Comparison of ENCODE assay signal across 16 cellular contexts in the genomic region with DNA sequence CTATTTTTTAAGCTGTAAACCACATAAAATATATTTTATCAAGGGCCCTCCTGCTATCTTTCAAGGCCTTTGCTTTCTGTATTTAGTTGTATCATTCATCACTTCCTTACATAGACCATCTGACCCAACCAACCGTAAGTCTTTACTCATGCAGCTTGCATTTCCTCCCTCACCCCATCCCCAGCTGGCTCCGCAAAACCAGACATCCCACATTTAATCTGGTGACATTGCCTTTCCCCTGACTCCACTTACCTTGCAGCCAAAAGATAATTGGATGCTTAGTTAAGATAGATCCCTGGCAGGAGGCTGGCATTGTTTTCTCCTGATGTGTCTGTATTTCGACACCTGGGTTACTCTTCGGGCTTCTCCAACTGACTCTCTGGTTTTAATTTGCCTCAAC.
DNase-seq lines count a peak whose midpoint lies in the region; ATAC-seq and TF ChIP-seq lines count a peak whose summit lies in the region.
"Had no signal": no experiment of that assay in that cellular context is flagged by ENCODE, and none has a peak within 500 bp of the region (broad histone marks: within the 10 kb centered on the region; RNA-seq: fewer than 3 reads in every experiment).

No MANE protein-coding gene starts in this region.

- no peak overlapping the region for H3K27ac Mint-ChIP-seq in GM23338
- H3K27ac Mint-ChIP-seq: B cell; CD8-positive, alpha-beta T cell had no signal

- peaks cover 2% of the 10 kb centered on the region for H3K27me3 Mint-ChIP-seq in GM23338 (ENCODE audit: insufficient read depth, low read depth, poor library complexity)
- H3K27me3 Mint-ChIP-seq: B cell had no signal

- no peaks in the 10 kb centered on the region for H3K36me3 ChIP-seq in GM23338 (ENCODE audit: insufficient read depth)

- H3K9me3 Mint-ChIP-seq in GM23338 = peaks cover 3% of the 10 kb centered on the region; the same call in 1 of the 3 replicates
- H3K9me3 Mint-ChIP-seq: CD8-positive, alpha-beta T cell had no signal

- ATAC-seq in GM23338 = no peak
- ATAC-seq: CD8-positive, alpha-beta T cell; K562 had no signal

- no peak overlapping the region for H3K4me3 Mint-ChIP-seq in GM23338
- H3K4me3 Mint-ChIP-seq: B cell; CD8-positive, alpha-beta T cell had no signal

- H3F3A ChIP-seq in GM23338 (replicated peaks; ENCODE audit: low read depth) = no peaks in the 10 kb centered on the region

- no peak overlapping the region for H3K4me3 ChIP-seq in AG09309 (ENCODE audit: control insufficient read depth, low read depth, low read length)
- no peak overlapping the region for H3K4me3 ChIP-seq in GM23338
- H3K4me3 ChIP-seq: K562 had no signal

- no peaks in the 10 kb centered on the region for H3K27me3 ChIP-seq in GM23338 (ENCODE audit: insufficient read depth)

- no peaks in the 10 kb centered on the region; the same call in 2 of the 3 replicates for H3K36me3 Mint-ChIP-seq in GM23338 (ENCODE audit: low read depth)
- H3K36me3 Mint-ChIP-seq: CD8-positive, alpha-beta T cell had no signal

- DNase-seq in AG09309 (ENCODE audit: low read depth) (peak; percentile 80), GM23338 (ENCODE audit: low spot score) (no peak), amniotic epithelial cell (ENCODE audit: low read depth) (peak; percentile 47), fibroblast of peridontal ligament (ENCODE audit: extremely low read depth) (peak; percentile 55), iPS-NIHi11 (ENCODE audit: low spot score) (no peak), HCEC 1CT (no peak), NOMO-1 (lab: John Stamatoyannopoulos, UW; ENCODE audit: unreplicated experiment in 2 of 2) (no peak), cortex of kidney (lab: John Stamatoyannopoulos, UW) (no peak)
- DNase-seq: CD8-positive, alpha-beta T cell; NCI-H1092; NCI-H187; NCI-H446 treated with DMSO at 0.1 percent for 48 hours; NCI-H82; SIG-M5 had no signal

- H3K27ac ChIP-seq in GM23338 (ENCODE audit: low read depth) = no peak overlapping the region

- H3K4me2 ChIP-seq in GM23338 = no peak overlapping the region

- TF ChIP-seq CTCF in AG09309 (IDR thresholded peaks at IDR 0.05; ENCODE audit: control insufficient read depth, insufficient read depth, low read depth, low read length, missing control alignments) (no peak), GM23338 (conservative IDR thresholded peaks at IDR 0.05; ENCODE audit: low read depth in 2 of 2) (no peak)

- 0 out of 2 replicates have a peak overlapping the region, but pooled peaks have one; percentile 77 for H2AFZ ChIP-seq in GM23338

- no peaks in the 10 kb centered on the region for H3K79me2 ChIP-seq in GM23338 (replicated peaks; ENCODE audit: insufficient read depth)

- no peaks in the 10 kb centered on the region; the same call in 1 of the 2 replicates for H3K4me1 ChIP-seq in GM23338 (ENCODE audit: insufficient read depth)

- H4K20me1 ChIP-seq in GM23338 (replicated peaks; ENCODE audit: insufficient read depth) = no peaks in the 10 kb centered on the region

- peaks cover 15% of the 10 kb centered on the region for H3K4me1 Mint-ChIP-seq in GM23338
- H3K4me1 Mint-ChIP-seq: B cell had no signal

- peaks cover 8% of the 10 kb centered on the region for H3K9me2 ChIP-seq in GM23338 (ENCODE audit: insufficient read depth)

TF ChIP-seq in GM23338, 12 proteins besides CTCF, POLR2A, EP300 and RAD21 (continues in another document):
- TF ChIP-seq ZNF114 (CRISPR knock-in tag; IDR thresholded peaks at IDR 0.05) = no peak
- TF ChIP-seq ZNF331 (CRISPR knock-in tag; IDR thresholded peaks at IDR 0.05; ENCODE audit: low read depth) = no peak
- TF ChIP-seq, protein P1, sequence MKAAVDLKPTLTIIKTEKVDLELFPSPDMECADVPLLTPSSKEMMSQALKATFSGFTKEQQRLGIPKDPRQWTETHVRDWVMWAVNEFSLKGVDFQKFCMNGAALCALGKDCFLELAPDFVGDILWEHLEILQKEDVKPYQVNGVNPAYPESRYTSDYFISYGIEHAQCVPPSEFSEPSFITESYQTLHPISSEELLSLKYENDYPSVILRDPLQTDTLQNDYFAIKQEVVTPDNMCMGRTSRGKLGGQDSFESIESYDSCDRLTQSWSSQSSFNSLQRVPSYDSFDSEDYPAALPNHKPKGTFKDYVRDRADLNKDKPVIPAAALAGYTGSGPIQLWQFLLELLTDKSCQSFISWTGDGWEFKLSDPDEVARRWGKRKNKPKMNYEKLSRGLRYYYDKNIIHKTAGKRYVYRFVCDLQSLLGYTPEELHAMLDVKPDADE (IDR thresholded peaks at IDR 0.05) = no peak
- TF ChIP-seq, protein P2, sequence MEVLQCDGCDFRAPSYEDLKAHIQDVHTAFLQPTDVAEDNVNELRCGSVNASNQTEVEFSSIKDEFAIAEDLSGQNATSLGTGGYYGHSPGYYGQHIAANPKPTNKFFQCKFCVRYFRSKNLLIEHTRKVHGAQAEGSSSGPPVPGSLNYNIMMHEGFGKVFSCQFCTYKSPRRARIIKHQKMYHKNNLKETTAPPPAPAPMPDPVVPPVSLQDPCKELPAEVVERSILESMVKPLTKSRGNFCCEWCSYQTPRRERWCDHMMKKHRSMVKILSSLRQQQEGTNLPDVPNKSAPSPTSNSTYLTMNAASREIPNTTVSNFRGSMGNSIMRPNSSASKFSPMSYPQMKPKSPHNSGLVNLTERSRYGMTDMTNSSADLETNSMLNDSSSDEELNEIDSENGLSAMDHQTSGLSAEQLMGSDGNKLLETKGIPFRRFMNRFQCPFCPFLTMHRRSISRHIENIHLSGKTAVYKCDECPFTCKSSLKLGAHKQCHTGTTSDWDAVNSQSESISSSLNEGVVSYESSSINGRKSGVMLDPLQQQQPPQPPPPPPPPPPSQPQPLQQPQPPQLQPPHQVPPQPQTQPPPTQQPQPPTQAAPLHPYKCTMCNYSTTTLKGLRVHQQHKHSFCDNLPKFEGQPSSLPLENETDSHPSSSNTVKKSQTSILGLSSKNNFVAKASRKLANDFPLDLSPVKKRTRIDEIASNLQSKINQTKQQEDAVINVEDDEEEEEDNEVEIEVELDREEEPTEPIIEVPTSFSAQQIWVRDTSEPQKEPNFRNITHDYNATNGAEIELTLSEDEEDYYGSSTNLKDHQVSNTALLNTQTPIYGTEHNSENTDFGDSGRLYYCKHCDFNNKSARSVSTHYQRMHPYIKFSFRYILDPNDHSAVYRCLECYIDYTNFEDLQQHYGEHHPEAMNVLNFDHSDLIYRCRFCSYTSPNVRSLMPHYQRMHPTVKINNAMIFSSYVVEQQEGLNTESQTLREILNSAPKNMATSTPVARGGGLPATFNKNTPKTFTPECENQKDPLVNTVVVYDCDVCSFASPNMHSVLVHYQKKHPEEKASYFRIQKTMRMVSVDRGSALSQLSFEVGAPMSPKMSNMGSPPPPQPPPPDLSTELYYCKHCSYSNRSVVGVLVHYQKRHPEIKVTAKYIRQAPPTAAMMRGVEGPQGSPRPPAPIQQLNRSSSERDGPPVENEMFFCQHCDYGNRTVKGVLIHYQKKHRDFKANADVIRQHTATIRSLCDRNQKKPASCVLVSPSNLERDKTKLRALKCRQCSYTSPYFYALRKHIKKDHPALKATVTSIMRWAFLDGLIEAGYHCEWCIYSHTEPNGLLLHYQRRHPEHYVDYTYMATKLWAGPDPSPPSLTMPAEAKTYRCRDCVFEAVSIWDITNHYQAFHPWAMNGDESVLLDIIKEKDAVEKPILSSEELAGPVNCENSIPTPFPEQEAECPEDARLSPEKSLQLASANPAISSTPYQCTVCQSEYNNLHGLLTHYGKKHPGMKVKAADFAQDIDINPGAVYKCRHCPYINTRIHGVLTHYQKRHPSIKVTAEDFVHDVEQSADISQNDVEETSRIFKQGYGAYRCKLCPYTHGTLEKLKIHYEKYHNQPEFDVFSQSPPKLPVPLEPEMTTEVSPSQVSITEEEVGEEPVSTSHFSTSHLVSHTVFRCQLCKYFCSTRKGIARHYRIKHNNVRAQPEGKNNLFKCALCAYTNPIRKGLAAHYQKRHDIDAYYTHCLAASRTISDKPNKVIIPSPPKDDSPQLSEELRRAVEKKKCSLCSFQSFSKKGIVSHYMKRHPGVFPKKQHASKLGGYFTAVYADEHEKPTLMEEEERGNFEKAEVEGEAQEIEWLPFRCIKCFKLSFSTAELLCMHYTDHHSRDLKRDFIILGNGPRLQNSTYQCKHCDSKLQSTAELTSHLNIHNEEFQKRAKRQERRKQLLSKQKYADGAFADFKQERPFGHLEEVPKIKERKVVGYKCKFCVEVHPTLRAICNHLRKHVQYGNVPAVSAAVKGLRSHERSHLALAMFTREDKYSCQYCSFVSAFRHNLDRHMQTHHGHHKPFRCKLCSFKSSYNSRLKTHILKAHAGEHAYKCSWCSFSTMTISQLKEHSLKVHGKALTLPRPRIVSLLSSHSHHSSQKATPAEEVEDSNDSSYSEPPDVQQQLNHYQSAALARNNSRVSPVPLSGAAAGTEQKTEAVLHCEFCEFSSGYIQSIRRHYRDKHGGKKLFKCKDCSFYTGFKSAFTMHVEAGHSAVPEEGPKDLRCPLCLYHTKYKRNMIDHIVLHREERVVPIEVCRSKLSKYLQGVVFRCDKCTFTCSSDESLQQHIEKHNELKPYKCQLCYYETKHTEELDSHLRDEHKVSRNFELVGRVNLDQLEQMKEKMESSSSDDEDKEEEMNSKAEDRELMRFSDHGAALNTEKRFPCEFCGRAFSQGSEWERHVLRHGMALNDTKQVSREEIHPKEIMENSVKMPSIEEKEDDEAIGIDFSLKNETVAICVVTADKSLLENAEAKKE (CRISPR knock-in tag; IDR thresholded peaks at IDR 0.05) = no peak
- TF ChIP-seq NANOG (IDR thresholded peaks at IDR 0.05; ENCODE audit: borderline replicate concordance) = no peak
- TF ChIP-seq EZH2 (IDR thresholded peaks at IDR 0.05; ENCODE audit: low read depth, unreplicated experiment) = no peak
- TF ChIP-seq POLR2AphosphoS5 (IDR thresholded peaks at IDR 0.05; ENCODE audit: low read depth) = no peak
- no peak for TF ChIP-seq JUNB (IDR thresholded peaks at IDR 0.05; ENCODE audit: unreplicated experiment)
- TF ChIP-seq STAT1 (IDR thresholded peaks at IDR 0.05; ENCODE audit: unreplicated experiment) = no peak

Comparison
In these comparisons a context has a peak if more than half of its experiments do, and no peak if none do; other contexts are left out.
1. DNase-seq: peak in AG09309 (single experiment), amniotic epithelial cell (single experiment) and fibroblast of peridontal ligament (single experiment); none in GM23338 (single experiment), iPS-NIHi11 (single experiment), HCEC 1CT (single experiment), NOMO-1 (0 of 2) and cortex of kidney (single experiment).